Comparison of ENCODE assay signal across 8 cellular contexts in genomic region chr2:85318222-85319182, GRCh38. TPM values are rescaled to one million over a fixed set of nuclear protein-coding genes. Genes with fewer than 3 reads are reported as not detected.
A peak's percentile ranks its signal among the peaks of the same experiment; 100 is the strongest.
DNase-seq lines count a peak whose midpoint lies in the region; ATAC-seq and TF ChIP-seq lines count a peak whose summit lies in the region.
"Had no signal": no experiment of that assay in that cellular context is flagged by ENCODE, and none has a peak within 500 bp of the region (broad histone marks: within the 10 kb centered on the region; RNA-seq: fewer than 3 reads in every experiment).

No MANE protein-coding gene starts in this region.

- intact Hi-C loops in gastrocnemius medialis (cut with DNase I; ENCODE audit: low total_unique reads), result no loop called here

- no peak overlapping the region for H3K4me2 ChIP-seq in mesendoderm (ENCODE audit: low read length)

- H2AK5ac ChIP-seq in mesendoderm (ENCODE audit: low read length), result no peak overlapping the region

- no CpG with 5 or more reads among the region's 13 CpGs for WGBS in mesendoderm (ENCODE audit: extremely low coverage, insufficient coverage, low lambda C conversion rate)

- no peak overlapping the region for H3K4me3 Mint-ChIP-seq in chondrocyte (ENCODE audit: unreplicated experiment)

- H3K9ac ChIP-seq in mesendoderm (ENCODE audit: low read length), result no peak overlapping the region

- peaks cover 34% of the 10 kb centered on the region for H3K4me1 Mint-ChIP-seq in chondrocyte (ENCODE audit: low read depth)

- H2BK5ac ChIP-seq in mesendoderm (ENCODE audit: low read length), result no peak overlapping the region

- H3K27me3 Mint-ChIP-seq in chondrocyte (ENCODE audit: low read depth), result no peaks in the 10 kb centered on the region

- no peak overlapping the region for H4K8ac ChIP-seq in mesendoderm (ENCODE audit: low read depth, low read length)

- in situ Hi-C loops in gastrocnemius medialis (cut with MboI; ENCODE audit: low sequenced_read_pairs in 4 of 4), result no loop called here

- no peaks in the 10 kb centered on the region for H3K9me3 Mint-ChIP-seq in chondrocyte (ENCODE audit: low read depth)

- ATAC-seq in GM18870 (IDR thresholded peaks at IDR 0.05; ENCODE audit: unreplicated experiment) (peak; percentile 63), gastrocnemius medialis (peak; percentile 20 to 39)

- DNase-seq in LHCN-M2 (ENCODE audit: low read depth), result peak; percentile 74
- DNase-seq in chondrocyte (ENCODE audit: low spot score), result no peak
- DNase-seq in gastrocnemius medialis, result no peak
- no peak for DNase-seq in HuH-7 (ENCODE audit: low spot score)
- no peak for DNase-seq in mesendoderm
- DNase-seq in NCI-H2196 (lab: John Stamatoyannopoulos, UW; ENCODE audit: unreplicated experiment), result no peak

- no peak overlapping the region for H3K4ac ChIP-seq in mesendoderm (ENCODE audit: low read depth, low read length)

- H3K27me3 ChIP-seq in gastrocnemius medialis (no peaks in the 10 kb centered on the region), mesendoderm (ENCODE audit: insufficient read depth, low read length, poor library complexity) (no peaks in the 10 kb centered on the region)

- no peaks in the 10 kb centered on the region for H3K9me3 ChIP-seq in gastrocnemius medialis
- H3K9me3 ChIP-seq: thoracic aorta had no signal

- H3K36me3 ChIP-seq in gastrocnemius medialis (peaks cover 0 to 63% of the 10 kb centered on the region in 2 donors), mesendoderm (ENCODE audit: control insufficient read depth, insufficient read depth, low read length) (peaks cover 9% of the 10 kb centered on the region)

- no peak overlapping the region for H3K4me3 ChIP-seq in gastrocnemius medialis
- H3K4me3 ChIP-seq in mesendoderm (ENCODE audit: low read length), result no peak overlapping the region
- H3K4me3 ChIP-seq: thoracic aorta had no signal

- H3K27ac ChIP-seq in gastrocnemius medialis, result no peak overlapping the region
- no peak overlapping the region for H3K27ac ChIP-seq in mesendoderm (ENCODE audit: low read depth, low read length)
- H3K27ac ChIP-seq: thoracic aorta had no signal

- H2BK15ac ChIP-seq in mesendoderm (replicated peaks; ENCODE audit: low read depth), result no peak overlapping the region

- no peak overlapping the region for H3K23ac ChIP-seq in mesendoderm (ENCODE audit: low read length)

- peaks cover 6% of the 10 kb centered on the region for H3K79me1 ChIP-seq in mesendoderm (ENCODE audit: low read length)

- no peak overlapping the region for H2BK120ac ChIP-seq in mesendoderm (ENCODE audit: low read depth, low read length)

- no peaks in the 10 kb centered on the region for H3K79me2 ChIP-seq in mesendoderm (ENCODE audit: control insufficient read depth, insufficient read depth, low read length)

- peak overlapping the region; percentile 65 for H3K27ac Mint-ChIP-seq in chondrocyte (ENCODE audit: unreplicated experiment)

- no peak overlapping the region for H3K18ac ChIP-seq in mesendoderm (ENCODE audit: low read length)

- no peak overlapping the region for H4K5ac ChIP-seq in mesendoderm (ENCODE audit: low read length)

- TF ChIP-seq POLR2A in gastrocnemius medialis (IDR thresholded peaks at IDR 0.05), result no peak

- no peak overlapping the region for H3K56ac ChIP-seq in mesendoderm (ENCODE audit: low read length)

- no peak for TF ChIP-seq CTCF in chondrocyte (IDR thresholded peaks at IDR 0.05)
- no peak for TF ChIP-seq CTCF in gastrocnemius medialis (IDR thresholded peaks at IDR 0.05 in 4 of 5, conservative IDR thresholded peaks at IDR 0.05 in 1 of 5)

- peaks cover 2 to 9% of the 10 kb centered on the region in 2 donors for H3K4me1 ChIP-seq in gastrocnemius medialis
- no peaks in the 10 kb centered on the region for H3K4me1 ChIP-seq in mesendoderm (ENCODE audit: control insufficient read depth, low read depth, low read length)

- H3K36me3 Mint-ChIP-seq in chondrocyte (ENCODE audit: low read depth), result peaks cover 41% of the 10 kb centered on the region

RNA-seq across cellular contexts. Expression of gene TGOLN2, which starts 9.3 kb away (rescaled TPM):
- total RNA-seq in LHCN-M2 (2014; rRNA removed) (114 and 115 TPM in 2 replicates), chondrocyte (79.7 to 101 TPM (median 84.8 TPM) in 3 replicates), gastrocnemius medialis (10 to 100 TPM; 29.5 to 81.7 (median 61.9) TPM)
- 56.3 TPM for polyA plus RNA-seq in LHCN-M2 (2012)
- 40.7 TPM for polyA plus RNA-seq in mesendoderm (2013, experiment 1 of 2)
- 39.8 TPM for polyA plus RNA-seq in mesendoderm (2013, experiment 2 of 2)

RNA-seq across cellular contexts. Expression of gene RETSAT, which starts 35.8 kb away (rescaled TPM):
- total RNA-seq in LHCN-M2 (2014; rRNA removed), result 52.3 and 61.3 TPM in 2 replicates
- 29.1 TPM for polyA plus RNA-seq in LHCN-M2 (2012)
- total RNA-seq in chondrocyte, result 35.6 to 40.3 TPM (median 36.3 TPM) in 3 replicates
- 100 to 1,000 TPM in 3 of 4 donors, 10 to 100 TPM in 1; 62.2 to 151 (median 116) TPM for total RNA-seq in gastrocnemius medialis
- 6.9 TPM for polyA plus RNA-seq in mesendoderm (2013, experiment 1 of 2)
- polyA plus RNA-seq in mesendoderm (2013, experiment 2 of 2), result 7.5 TPM

RNA-seq across cellular contexts. Expression of gene ELMOD3, which starts 36.1 kb away (rescaled TPM):
- total RNA-seq in LHCN-M2 (2014; rRNA removed) (20.4 and 22.6 TPM in 2 replicates), chondrocyte (14.3 to 20.0 TPM (median 15.2 TPM) in 3 replicates), gastrocnemius medialis (10 to 100 TPM; 15.9 to 31.7 (median 25.0) TPM)
- 11.2 TPM for polyA plus RNA-seq in LHCN-M2 (2012)
- polyA plus RNA-seq in mesendoderm (2013, experiment 1 of 2), result 5.0 TPM
- 4.7 TPM for polyA plus RNA-seq in mesendoderm (2013, experiment 2 of 2)
